ENCODE assay signal across 8 cellular contexts in genomic region chrX:39162322-39162721, GRCh38.
DNase-seq lines count a peak whose midpoint lies in the region; ATAC-seq and TF ChIP-seq lines count a peak whose summit lies in the region.

No MANE protein-coding gene starts in this region.

- H3K27me3 ChIP-seq in osteoblast (ENCODE audit: insufficient read depth, low read length) = peaks cover 56% of the 10 kb centered on the region

- ATAC-seq in sciatic nerve = peak; percentile 65

- no peak overlapping the region for H2AFZ ChIP-seq in osteoblast (ENCODE audit: low read length)

- H3K36me3 ChIP-seq in ES-I3 (ENCODE audit: insufficient read depth, low read length) (no peaks in the 10 kb centered on the region), osteoblast (ENCODE audit: insufficient read depth, low read length) (no peaks in the 10 kb centered on the region)

- no peaks in the 10 kb centered on the region for H3K79me2 ChIP-seq in osteoblast (ENCODE audit: insufficient read depth, low read length)

- no peak overlapping the region for H3K27ac ChIP-seq in osteoblast (ENCODE audit: low read depth, low read length)

- TF ChIP-seq CTCF in osteoblast (IDR thresholded peaks at IDR 0.05; ENCODE audit: extremely low read depth, low read depth, low read length) = no peak

- intact Hi-C loops in sciatic nerve (cut with DNase I) = no loop called here

- DNase-seq in activated CD4-positive, alpha-beta T cell treated with anti-CD3 and anti-CD28 coated beads, Interleukin-2, amount 50 U/mL, for 4 hours = peak; percentile 45 to 54
- DNase-seq in epidermal melanocyte (ENCODE audit: insufficient read length, low spot score) (peak; percentile 17), sciatic nerve (ENCODE audit: low spot score) (no peak), GDM1 (lab: John Stamatoyannopoulos, UW) (no peak), cerebellar nuclear complex (lab: John Stamatoyannopoulos, UW) (no peak), osteoblast (ENCODE audit: insufficient read length, low spot score, missing footprints) (no peak)
- DNase-seq in NK-92 treated with Interleukin-12 subunit alpha and Interleukin-12 subunit beta, amount 100 ng/mL, for 24 hours (lab: John Stamatoyannopoulos, UW) = no peak

- no peaks in the 10 kb centered on the region for H4K20me1 ChIP-seq in osteoblast (ENCODE audit: insufficient read depth, low read length)

- peaks cover 7% of the 10 kb centered on the region; the same call in 1 of the 2 replicates for H3K4me1 ChIP-seq in ES-I3 (ENCODE audit: insufficient read depth, low read length)
- H3K4me1 ChIP-seq in osteoblast (ENCODE audit: insufficient read depth, low read length) = peaks cover 4% of the 10 kb centered on the region

- no peak overlapping the region for H3K4me3 ChIP-seq in osteoblast (ENCODE audit: insufficient read depth, low read length)

- H3K9me3 ChIP-seq in ES-I3 (ENCODE audit: control insufficient read depth, insufficient read depth, low read length) (no peaks in the 10 kb centered on the region), osteoblast (ENCODE audit: low read depth, low read length) (no peaks in the 10 kb centered on the region)

- H3K4me2 ChIP-seq in osteoblast (ENCODE audit: insufficient read depth, low read length) = no peak overlapping the region

- peak overlapping the region; percentile 37; the same call in 1 of the 2 replicates for H3K9ac ChIP-seq in ES-I3 (ENCODE audit: low read depth, low read length)

Comparison
In these comparisons a context has a peak if more than half of its experiments do, and no peak if none do; other contexts are left out.
1. DNase-seq: peak in activated CD4-positive, alpha-beta T cell treated with anti-CD3 and anti-CD28 coated beads, Interleukin-2, amount 50 U/mL, for 4 hours (2 of 2) and epidermal melanocyte (single experiment); none in sciatic nerve (single experiment), GDM1 (single experiment), cerebellar nuclear complex (0 of 2), osteoblast (single experiment) and NK-92 treated with Interleukin-12 subunit alpha and Interleukin-12 subunit beta, amount 100 ng/mL, for 24 hours (single experiment).